8 cellular contexts compared by ENCODE assay signal in genomic region chr15:68650901-68651709, GRCh38.
DNase-seq lines count a peak whose midpoint lies in the region; ATAC-seq and TF ChIP-seq lines count a peak whose summit lies in the region.

No MANE protein-coding gene starts in this region.

- DNase-seq in ACHN (peak; percentile 27), HL-60 (ENCODE audit: low read depth in 1 of 2, low spot score in 1 of 2) (peak in 1 of 2 experiments; percentile 18), esophagus squamous epithelium (lab: John Stamatoyannopoulos, UW) (no peak), osteoblast (ENCODE audit: insufficient read length, low spot score, missing footprints) (peak; percentile 91), NCI-H2171 (lab: John Stamatoyannopoulos, UW) (no peak), NCI-H1417 (lab: John Stamatoyannopoulos, UW) (no peak)
- DNase-seq in activated CD4-positive, alpha-beta T cell treated with anti-CD3 and anti-CD28 coated beads, Interleukin-2, amount 50 U/mL, for 4 hours, result peak; percentile 2 to 5

- no peak overlapping the region for H2AFZ ChIP-seq in osteoblast (ENCODE audit: low read length)

- WGBS in esophagus squamous epithelium, 2 donors, result 73 to 82% methylated on average over 9 to 15 of the region's 23 CpGs

- H3K4me3 ChIP-seq in HL-60 (replicated peaks; ENCODE audit: insufficient read depth, low read length) (no peak overlapping the region), esophagus squamous epithelium (no peak overlapping the region), osteoblast (ENCODE audit: insufficient read depth, low read length) (no peak overlapping the region)

- H3K27me3 ChIP-seq in HL-60 (ENCODE audit: insufficient read depth, poor library complexity, severe bottlenecking), result no peaks in the 10 kb centered on the region
- H3K27me3 ChIP-seq in esophagus squamous epithelium, result no peaks in the 10 kb centered on the region
- no peaks in the 10 kb centered on the region for H3K27me3 ChIP-seq in osteoblast (ENCODE audit: insufficient read depth, low read length)

- H3K4me1 ChIP-seq in esophagus squamous epithelium (peaks cover 0 to 8% (median 3%) of the 10 kb centered on the region in 3 donors), osteoblast (ENCODE audit: insufficient read depth, low read length) (peaks cover 7% of the 10 kb centered on the region)

- H4K20me1 ChIP-seq in osteoblast (ENCODE audit: insufficient read depth, low read length), result no peaks in the 10 kb centered on the region

- in situ Hi-C loops in ACHN (cut with HindIII; ENCODE audit: low pct_ligation_motif_present, low pct_unique_long_range_greater_than_20kb, low sequenced_read_pairs), result no loop called here

- no peaks in the 10 kb centered on the region for H3K36me3 ChIP-seq in esophagus squamous epithelium
- no peaks in the 10 kb centered on the region for H3K36me3 ChIP-seq in osteoblast (ENCODE audit: insufficient read depth, low read length)

- TF ChIP-seq CTCF in HL-60 (IDR thresholded peaks at IDR 0.05; ENCODE audit: insufficient read depth, low read length) (peak; percentile 42), esophagus squamous epithelium (IDR thresholded peaks at IDR 0.05) (peak in 5 of 6 experiments; percentile 32 to 67 (median 53)), osteoblast (IDR thresholded peaks at IDR 0.05; ENCODE audit: extremely low read depth, low read depth, low read length) (peak; percentile 55)

- no peak for TF ChIP-seq POLR2A in esophagus squamous epithelium (IDR thresholded peaks at IDR 0.05)

- H3K9me3 ChIP-seq in esophagus squamous epithelium (no peaks in the 10 kb centered on the region), osteoblast (ENCODE audit: low read depth, low read length) (no peaks in the 10 kb centered on the region)

- H3K79me2 ChIP-seq in osteoblast (ENCODE audit: insufficient read depth, low read length), result no peaks in the 10 kb centered on the region

- no peak for ATAC-seq in HG03139 (IDR thresholded peaks at IDR 0.05; ENCODE audit: unreplicated experiment)

- intact Hi-C loops in esophagus squamous epithelium (cut with DNase I), result no loop called here

- H3K4me2 ChIP-seq in osteoblast (ENCODE audit: insufficient read depth, low read length), result no peak overlapping the region

- H3K27ac ChIP-seq in HL-60 (replicated peaks) (no peak overlapping the region), esophagus squamous epithelium (no peak overlapping the region), osteoblast (ENCODE audit: low read depth, low read length) (no peak overlapping the region)

Comparison
In these comparisons a context has a peak if more than half of its experiments do, and no peak if none do; other contexts are left out.
1. DNase-seq: peak in ACHN (single experiment), activated CD4-positive, alpha-beta T cell treated with anti-CD3 and anti-CD28 coated beads, Interleukin-2, amount 50 U/mL, for 4 hours (2 of 2) and osteoblast (single experiment); none in esophagus squamous epithelium (single experiment), NCI-H2171 (single experiment) and NCI-H1417 (0 of 3).
2. Peak in every context shown above with its lines, with median percentiles within 50 percentile points of each other: CTCF ChIP-seq.